In genomic region chr7:117134885-117135552, GRCh38 we compare ENCODE assay signal across 12 cellular contexts.
DNase-seq lines count a peak whose midpoint lies in the region; ATAC-seq and TF ChIP-seq lines count a peak whose summit lies in the region.
"Had no signal": no experiment of that assay in that cellular context is flagged by ENCODE, and none has a peak within 500 bp of the region (broad histone marks: within the 10 kb centered on the region; RNA-seq: fewer than 3 reads in every experiment).

No MANE protein-coding gene starts in this region.

- peaks cover 28% of the 10 kb centered on the region for H3K36me3 Mint-ChIP-seq in endothelial cell (ENCODE audit: low read depth, unreplicated experiment)

- DNase-seq in GM12865 (ENCODE audit: low read depth) (peak; percentile 15), Kasumi-1 (lab: John Stamatoyannopoulos, UW) (peak; percentile 48 to 65), endothelial cell (ENCODE audit: low spot score) (no peak), NCI-H1105 (lab: John Stamatoyannopoulos, UW) (no peak), NCI-H1417 (lab: John Stamatoyannopoulos, UW) (no peak), NCI-H82 (lab: John Stamatoyannopoulos, UW) (no peak)
- DNase-seq: NCI-H1417 treated with DMSO at 0.1 percent for 48 hours, T-helper 1 cell had no signal

- no peaks in the 10 kb centered on the region for H3K27me3 Mint-ChIP-seq in endothelial cell (ENCODE audit: unreplicated experiment)

- peaks cover 39% of the 10 kb centered on the region for H3K4me1 Mint-ChIP-seq in endothelial cell (ENCODE audit: unreplicated experiment)

- no peak overlapping the region for H3K4me3 ChIP-seq in GM12865 (ENCODE audit: low read depth, low read length)
- H3K4me3 ChIP-seq: BLaER1, smooth muscle cell had no signal

- ATAC-seq in GM21619 (IDR thresholded peaks at IDR 0.05; ENCODE audit: unreplicated experiment) = peak; percentile 54
- no peak for ATAC-seq in GM19467 (IDR thresholded peaks at IDR 0.05; ENCODE audit: unreplicated experiment)

- H3K4me3 Mint-ChIP-seq in endothelial cell (ENCODE audit: unreplicated experiment) = no peak overlapping the region

- no peaks in the 10 kb centered on the region for H3K9me3 Mint-ChIP-seq in endothelial cell (ENCODE audit: unreplicated experiment)

- H3K27ac Mint-ChIP-seq in endothelial cell (ENCODE audit: unreplicated experiment) = peak overlapping the region; percentile 13

- TF ChIP-seq CTCF in GM12865 (IDR thresholded peaks at IDR 0.05; ENCODE audit: insufficient read depth, low read depth, low read length, missing control alignments) (no peak), endothelial cell (IDR thresholded peaks at IDR 0.05; ENCODE audit: unreplicated experiment) (no peak)

Comparison
In these comparisons a context has a peak if more than half of its experiments do, and no peak if none do; other contexts are left out.
1. DNase-seq: peak in GM12865 (single experiment) and Kasumi-1 (2 of 2); none in endothelial cell (single experiment), NCI-H1105 (single experiment), NCI-H1417 (0 of 3) and NCI-H82 (single experiment).